Comparison of ENCODE assay signal across 1 cellular context in genomic region chr3:10251006-10251405, GRCh38.
TF ChIP-seq lines count a peak whose summit lies in the region.

No MANE protein-coding gene starts in this region.

TF ChIP-seq in HepG2, 621 proteins besides CTCF, POLR2A, EP300 and RAD21:
- no peak for TF ChIP-seq ZNF101 (CRISPR knock-in tag; IDR thresholded peaks at IDR 0.05; ENCODE audit: borderline replicate concordance, low read depth)
- no peak for TF ChIP-seq NFKBIZ (CRISPR knock-in tag; IDR thresholded peaks at IDR 0.05)
- no peak for TF ChIP-seq FOXK1 (CRISPR knock-in tag; IDR thresholded peaks at IDR 0.05; ENCODE audit: borderline replicate concordance, low read depth)
- TF ChIP-seq TRIM22 (IDR thresholded peaks at IDR 0.05) = no peak
- no peak for TF ChIP-seq KMT2B (CRISPR knock-in tag; IDR thresholded peaks at IDR 0.05)
- TF ChIP-seq GATAD2A (CRISPR knock-in tag; IDR thresholded peaks at IDR 0.05) = no peak
- TF ChIP-seq NR2F6 (IDR thresholded peaks at IDR 0.05) = no peak
- no peak for TF ChIP-seq NR2F6 (CRISPR knock-in tag; IDR thresholded peaks at IDR 0.05)
- no peak for TF ChIP-seq FOSL1 (CRISPR knock-in tag; IDR thresholded peaks at IDR 0.05; ENCODE audit: borderline replicate concordance)
- TF ChIP-seq ZNF691 (CRISPR knock-in tag; IDR thresholded peaks at IDR 0.05; ENCODE audit: borderline replicate concordance, low read depth) = no peak
- no peak for TF ChIP-seq SNAPC5 (CRISPR knock-in tag; IDR thresholded peaks at IDR 0.05; ENCODE audit: borderline replicate concordance)
- TF ChIP-seq ZNF639 (CRISPR knock-in tag; conservative IDR thresholded peaks at IDR 0.05) = no peak
- no peak for TF ChIP-seq SATB2 (CRISPR knock-in tag; IDR thresholded peaks at IDR 0.05)
- TF ChIP-seq MEF2D (CRISPR knock-in tag; IDR thresholded peaks at IDR 0.05) = no peak
- no peak for TF ChIP-seq BCLAF1 (IDR thresholded peaks at IDR 0.05)
- TF ChIP-seq GABPA (IDR thresholded peaks at IDR 0.05; ENCODE audit: low read depth, low read length) = no peak
- no peak for TF ChIP-seq GABPA (CRISPR knock-in tag; IDR thresholded peaks at IDR 0.05; ENCODE audit: low read depth)
- no peak for TF ChIP-seq RFXANK (CRISPR knock-in tag; IDR thresholded peaks at IDR 0.05)
- no peak for TF ChIP-seq KLF9 (CRISPR knock-in tag; IDR thresholded peaks at IDR 0.05; ENCODE audit: low read depth)
- no peak for TF ChIP-seq REXO4 (CRISPR knock-in tag; IDR thresholded peaks at IDR 0.05; ENCODE audit: borderline replicate concordance)
- TF ChIP-seq PRDM15 (CRISPR knock-in tag; IDR thresholded peaks at IDR 0.05) = no peak
